ENCODE assay signal across 1 cellular context in the genomic region with DNA sequence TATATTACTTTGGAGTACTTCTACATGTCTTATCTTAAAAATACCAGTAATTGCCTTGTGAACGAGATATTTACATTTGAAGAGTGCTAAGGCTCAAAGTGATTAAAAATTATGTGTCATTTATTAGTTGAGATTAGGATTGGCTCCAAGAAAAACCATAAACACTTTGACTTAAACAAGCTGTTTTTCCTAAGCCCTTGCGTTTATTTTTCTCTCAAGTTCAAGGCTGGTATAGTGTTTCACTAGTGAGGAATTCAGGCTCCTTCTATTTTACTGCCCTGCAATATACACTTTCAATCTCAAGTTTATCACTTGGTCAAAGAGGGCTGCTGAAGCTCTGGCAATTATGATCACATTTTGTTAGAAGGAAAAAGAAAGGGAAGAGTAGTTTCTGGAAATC.
A peak's percentile ranks its signal among the peaks of the same experiment; 100 is the strongest.
TF ChIP-seq lines count a peak whose summit lies in the region.

No MANE protein-coding gene starts in this region.

TF ChIP-seq in HEK293, 187 proteins besides CTCF, POLR2A, EP300 and RAD21 (continued from another document and continues in another):
- TF ChIP-seq, protein P1, sequence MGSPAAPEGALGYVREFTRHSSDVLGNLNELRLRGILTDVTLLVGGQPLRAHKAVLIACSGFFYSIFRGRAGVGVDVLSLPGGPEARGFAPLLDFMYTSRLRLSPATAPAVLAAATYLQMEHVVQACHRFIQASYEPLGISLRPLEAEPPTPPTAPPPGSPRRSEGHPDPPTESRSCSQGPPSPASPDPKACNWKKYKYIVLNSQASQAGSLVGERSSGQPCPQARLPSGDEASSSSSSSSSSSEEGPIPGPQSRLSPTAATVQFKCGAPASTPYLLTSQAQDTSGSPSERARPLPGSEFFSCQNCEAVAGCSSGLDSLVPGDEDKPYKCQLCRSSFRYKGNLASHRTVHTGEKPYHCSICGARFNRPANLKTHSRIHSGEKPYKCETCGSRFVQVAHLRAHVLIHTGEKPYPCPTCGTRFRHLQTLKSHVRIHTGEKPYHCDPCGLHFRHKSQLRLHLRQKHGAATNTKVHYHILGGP (tag by site-specific recombination; IDR thresholded peaks at IDR 0.05) = peak; percentile 16; the same call in 1 of the 2 replicates
- TF ChIP-seq ZNF23 (tag by site-specific recombination; IDR thresholded peaks at IDR 0.05; ENCODE audit: borderline replicate concordance) (no peak), ZNF747 (tag by site-specific recombination; IDR thresholded peaks at IDR 0.05) (no peak), ZNF48 (tag by site-specific recombination; IDR thresholded peaks at IDR 0.05) (no peak), ZNF174 (tag by site-specific recombination; IDR thresholded peaks at IDR 0.05) (no peak), ZNF433 (tag by site-specific recombination; IDR thresholded peaks at IDR 0.05; ENCODE audit: low read depth) (no peak), OSR2 (tag by site-specific recombination; IDR thresholded peaks at IDR 0.05) (peak; percentile 86), HOXA7 (CRISPR knock-in tag; IDR thresholded peaks at IDR 0.05; ENCODE audit: borderline replicate concordance) (no peak), ZNF394 (tag by site-specific recombination; IDR thresholded peaks at IDR 0.05; ENCODE audit: borderline replicate concordance) (no peak), PRDM1 (tag by site-specific recombination; IDR thresholded peaks at IDR 0.05) (no peak), ZNF391 (tag by site-specific recombination; IDR thresholded peaks at IDR 0.05; ENCODE audit: borderline replicate concordance, low read depth) (peak; percentile 35; the same call in 1 of the 2 replicates), KLF7 (tag by site-specific recombination; IDR thresholded peaks at IDR 0.05; ENCODE audit: borderline replicate concordance) (no peak), ZNF239 (tag by site-specific recombination; IDR thresholded peaks at IDR 0.05) (no peak), GLI2 (tag by site-specific recombination; IDR thresholded peaks at IDR 0.05; ENCODE audit: borderline replicate concordance, low read depth) (0 out of 2 replicates have a peak, but pooled peaks have one; percentile 10), ZNF514 (tag by site-specific recombination; IDR thresholded peaks at IDR 0.05) (no peak), ZNF548 (tag by site-specific recombination; IDR thresholded peaks at IDR 0.05) (no peak), ZFP3 (tag by site-specific recombination; IDR thresholded peaks at IDR 0.05; ENCODE audit: low read depth) (no peak), SCRT2 (tag by site-specific recombination; IDR thresholded peaks at IDR 0.05) (no peak), ZNF701 (tag by site-specific recombination; IDR thresholded peaks at IDR 0.05) (no peak), BCL11B (tag by site-specific recombination; IDR thresholded peaks at IDR 0.05; ENCODE audit: low read depth) (peak; percentile 46; the same call in 1 of the 2 replicates), KLF10 (tag by site-specific recombination; IDR thresholded peaks at IDR 0.05) (no peak), ZFP69B (tag by site-specific recombination; IDR thresholded peaks at IDR 0.05) (no peak), WT1 (tag by site-specific recombination; IDR thresholded peaks at IDR 0.05) (peak; percentile 80), ZNF843 (tag by site-specific recombination; IDR thresholded peaks at IDR 0.05) (peak; percentile 90), ZSCAN30 (tag by site-specific recombination; IDR thresholded peaks at IDR 0.05) (peak; percentile 64; the same call in 1 of the 2 replicates), BCL11A (tag by site-specific recombination; IDR thresholded peaks at IDR 0.05; ENCODE audit: low read depth) (peak; percentile 51; the same call in 1 of the 2 replicates), ZNF777 (tag by site-specific recombination; IDR thresholded peaks at IDR 0.05; ENCODE audit: borderline replicate concordance) (no peak), ZNF768 (tag by site-specific recombination; IDR thresholded peaks at IDR 0.05) (no peak), ZNF223 (tag by site-specific recombination; IDR thresholded peaks at IDR 0.05) (no peak), ZBTB20 (tag by site-specific recombination; IDR thresholded peaks at IDR 0.05) (no peak), ZNF311 (tag by site-specific recombination; IDR thresholded peaks at IDR 0.05; ENCODE audit: borderline replicate concordance) (no peak), ZNF2 (tag by site-specific recombination; IDR thresholded peaks at IDR 0.05) (no peak), ZNF677 (tag by site-specific recombination; IDR thresholded peaks at IDR 0.05) (0 out of 2 replicates have a peak, but pooled peaks have one; percentile 7)
- TF ChIP-seq, protein P2, sequence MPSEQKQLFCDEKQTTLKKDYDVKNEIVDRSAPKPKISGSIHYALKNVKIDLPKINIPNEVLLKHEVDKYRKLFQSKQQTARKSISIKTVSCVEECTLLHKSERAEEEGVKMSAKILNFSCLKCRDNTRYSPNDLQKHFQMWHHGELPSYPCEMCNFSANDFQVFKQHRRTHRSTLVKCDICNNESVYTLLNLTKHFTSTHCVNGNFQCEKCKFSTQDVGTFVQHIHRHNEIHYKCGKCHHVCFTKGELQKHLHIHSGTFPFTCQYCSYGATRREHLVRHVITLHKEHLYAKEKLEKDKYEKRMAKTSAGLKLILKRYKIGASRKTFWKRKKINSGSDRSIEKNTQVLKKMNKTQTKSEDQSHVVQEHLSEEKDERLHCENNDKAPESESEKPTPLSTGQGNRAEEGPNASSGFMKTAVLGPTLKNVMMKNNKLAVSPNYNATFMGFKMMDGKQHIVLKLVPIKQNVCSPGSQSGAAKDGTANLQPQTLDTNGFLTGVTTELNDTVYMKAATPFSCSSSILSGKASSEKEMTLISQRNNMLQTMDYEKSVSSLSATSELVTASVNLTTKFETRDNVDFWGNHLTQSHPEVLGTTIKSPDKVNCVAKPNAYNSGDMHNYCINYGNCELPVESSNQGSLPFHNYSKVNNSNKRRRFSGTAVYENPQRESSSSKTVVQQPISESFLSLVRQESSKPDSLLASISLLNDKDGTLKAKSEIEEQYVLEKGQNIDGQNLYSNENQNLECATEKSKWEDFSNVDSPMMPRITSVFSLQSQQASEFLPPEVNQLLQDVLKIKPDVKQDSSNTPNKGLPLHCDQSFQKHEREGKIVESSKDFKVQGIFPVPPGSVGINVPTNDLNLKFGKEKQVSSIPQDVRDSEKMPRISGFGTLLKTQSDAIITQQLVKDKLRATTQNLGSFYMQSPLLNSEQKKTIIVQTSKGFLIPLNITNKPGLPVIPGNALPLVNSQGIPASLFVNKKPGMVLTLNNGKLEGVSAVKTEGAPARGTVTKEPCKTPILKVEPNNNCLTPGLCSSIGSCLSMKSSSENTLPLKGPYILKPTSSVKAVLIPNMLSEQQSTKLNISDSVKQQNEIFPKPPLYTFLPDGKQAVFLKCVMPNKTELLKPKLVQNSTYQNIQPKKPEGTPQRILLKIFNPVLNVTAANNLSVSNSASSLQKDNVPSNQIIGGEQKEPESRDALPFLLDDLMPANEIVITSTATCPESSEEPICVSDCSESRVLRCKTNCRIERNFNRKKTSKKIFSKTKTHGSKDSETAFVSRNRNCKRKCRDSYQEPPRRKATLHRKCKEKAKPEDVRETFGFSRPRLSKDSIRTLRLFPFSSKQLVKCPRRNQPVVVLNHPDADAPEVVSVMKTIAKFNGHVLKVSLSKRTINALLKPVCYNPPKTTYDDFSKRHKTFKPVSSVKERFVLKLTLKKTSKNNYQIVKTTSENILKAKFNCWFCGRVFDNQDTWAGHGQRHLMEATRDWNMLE (tag by site-specific recombination; conservative IDR thresholded peaks at IDR 0.05; ENCODE audit: low read depth) = no peak
- TF ChIP-seq, protein P3, sequence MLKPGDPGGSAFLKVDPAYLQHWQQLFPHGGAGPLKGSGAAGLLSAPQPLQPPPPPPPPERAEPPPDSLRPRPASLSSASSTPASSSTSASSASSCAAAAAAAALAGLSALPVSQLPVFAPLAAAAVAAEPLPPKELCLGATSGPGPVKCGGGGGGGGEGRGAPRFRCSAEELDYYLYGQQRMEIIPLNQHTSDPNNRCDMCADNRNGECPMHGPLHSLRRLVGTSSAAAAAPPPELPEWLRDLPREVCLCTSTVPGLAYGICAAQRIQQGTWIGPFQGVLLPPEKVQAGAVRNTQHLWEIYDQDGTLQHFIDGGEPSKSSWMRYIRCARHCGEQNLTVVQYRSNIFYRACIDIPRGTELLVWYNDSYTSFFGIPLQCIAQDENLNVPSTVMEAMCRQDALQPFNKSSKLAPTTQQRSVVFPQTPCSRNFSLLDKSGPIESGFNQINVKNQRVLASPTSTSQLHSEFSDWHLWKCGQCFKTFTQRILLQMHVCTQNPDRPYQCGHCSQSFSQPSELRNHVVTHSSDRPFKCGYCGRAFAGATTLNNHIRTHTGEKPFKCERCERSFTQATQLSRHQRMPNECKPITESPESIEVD (tag by site-specific recombination; IDR thresholded peaks at IDR 0.05) = peak; percentile 79
- TF ChIP-seq, protein P4, sequence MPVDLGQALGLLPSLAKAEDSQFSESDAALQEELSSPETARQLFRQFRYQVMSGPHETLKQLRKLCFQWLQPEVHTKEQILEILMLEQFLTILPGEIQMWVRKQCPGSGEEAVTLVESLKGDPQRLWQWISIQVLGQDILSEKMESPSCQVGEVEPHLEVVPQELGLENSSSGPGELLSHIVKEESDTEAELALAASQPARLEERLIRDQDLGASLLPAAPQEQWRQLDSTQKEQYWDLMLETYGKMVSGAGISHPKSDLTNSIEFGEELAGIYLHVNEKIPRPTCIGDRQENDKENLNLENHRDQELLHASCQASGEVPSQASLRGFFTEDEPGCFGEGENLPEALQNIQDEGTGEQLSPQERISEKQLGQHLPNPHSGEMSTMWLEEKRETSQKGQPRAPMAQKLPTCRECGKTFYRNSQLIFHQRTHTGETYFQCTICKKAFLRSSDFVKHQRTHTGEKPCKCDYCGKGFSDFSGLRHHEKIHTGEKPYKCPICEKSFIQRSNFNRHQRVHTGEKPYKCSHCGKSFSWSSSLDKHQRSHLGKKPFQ (tag by site-specific recombination; IDR thresholded peaks at IDR 0.05) = no peak
- TF ChIP-seq, protein P5, sequence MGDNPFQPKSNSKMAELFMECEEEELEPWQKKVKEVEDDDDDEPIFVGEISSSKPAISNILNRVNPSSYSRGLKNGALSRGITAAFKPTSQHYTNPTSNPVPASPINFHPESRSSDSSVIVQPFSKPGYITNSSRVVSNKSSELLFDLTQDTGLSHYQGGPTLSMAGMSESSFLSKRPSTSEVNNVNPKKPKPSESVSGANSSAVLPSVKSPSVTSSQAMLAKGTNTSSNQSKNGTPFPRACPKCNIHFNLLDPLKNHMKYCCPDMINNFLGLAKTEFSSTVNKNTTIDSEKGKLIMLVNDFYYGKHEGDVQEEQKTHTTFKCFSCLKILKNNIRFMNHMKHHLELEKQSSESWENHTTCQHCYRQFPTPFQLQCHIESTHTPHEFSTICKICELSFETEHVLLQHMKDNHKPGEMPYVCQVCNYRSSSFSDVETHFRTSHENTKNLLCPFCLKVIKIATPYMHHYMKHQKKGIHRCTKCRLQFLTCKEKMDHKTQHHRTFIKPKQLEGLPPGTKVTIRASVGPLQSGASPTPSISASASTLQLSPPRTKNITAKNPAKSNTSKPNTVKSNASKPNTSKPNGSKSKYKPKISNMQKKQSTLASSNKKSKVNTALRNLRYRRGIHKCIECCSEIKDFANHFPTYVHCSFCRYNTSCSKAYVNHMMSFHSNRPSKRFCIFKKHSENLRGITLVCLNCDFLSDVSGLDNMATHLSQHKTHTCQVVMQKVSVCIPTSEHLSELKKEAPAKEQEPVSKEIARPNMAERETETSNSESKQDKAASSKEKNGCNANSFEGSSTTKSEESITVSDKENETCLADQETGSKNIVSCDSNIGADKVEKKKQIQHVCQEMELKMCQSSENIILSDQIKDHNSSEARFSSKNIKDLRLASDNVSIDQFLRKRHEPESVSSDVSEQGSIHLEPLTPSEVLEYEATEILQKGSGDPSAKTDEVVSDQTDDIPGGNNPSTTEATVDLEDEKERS (tag by site-specific recombination; IDR thresholded peaks at IDR 0.05) = no peak
- TF ChIP-seq, protein P6, sequence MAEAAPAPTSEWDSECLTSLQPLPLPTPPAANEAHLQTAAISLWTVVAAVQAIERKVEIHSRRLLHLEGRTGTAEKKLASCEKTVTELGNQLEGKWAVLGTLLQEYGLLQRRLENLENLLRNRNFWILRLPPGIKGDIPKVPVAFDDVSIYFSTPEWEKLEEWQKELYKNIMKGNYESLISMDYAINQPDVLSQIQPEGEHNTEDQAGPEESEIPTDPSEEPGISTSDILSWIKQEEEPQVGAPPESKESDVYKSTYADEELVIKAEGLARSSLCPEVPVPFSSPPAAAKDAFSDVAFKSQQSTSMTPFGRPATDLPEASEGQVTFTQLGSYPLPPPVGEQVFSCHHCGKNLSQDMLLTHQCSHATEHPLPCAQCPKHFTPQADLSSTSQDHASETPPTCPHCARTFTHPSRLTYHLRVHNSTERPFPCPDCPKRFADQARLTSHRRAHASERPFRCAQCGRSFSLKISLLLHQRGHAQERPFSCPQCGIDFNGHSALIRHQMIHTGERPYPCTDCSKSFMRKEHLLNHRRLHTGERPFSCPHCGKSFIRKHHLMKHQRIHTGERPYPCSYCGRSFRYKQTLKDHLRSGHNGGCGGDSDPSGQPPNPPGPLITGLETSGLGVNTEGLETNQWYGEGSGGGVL (tag by site-specific recombination; IDR thresholded peaks at IDR 0.05) = no peak
- TF ChIP-seq, protein P7, sequence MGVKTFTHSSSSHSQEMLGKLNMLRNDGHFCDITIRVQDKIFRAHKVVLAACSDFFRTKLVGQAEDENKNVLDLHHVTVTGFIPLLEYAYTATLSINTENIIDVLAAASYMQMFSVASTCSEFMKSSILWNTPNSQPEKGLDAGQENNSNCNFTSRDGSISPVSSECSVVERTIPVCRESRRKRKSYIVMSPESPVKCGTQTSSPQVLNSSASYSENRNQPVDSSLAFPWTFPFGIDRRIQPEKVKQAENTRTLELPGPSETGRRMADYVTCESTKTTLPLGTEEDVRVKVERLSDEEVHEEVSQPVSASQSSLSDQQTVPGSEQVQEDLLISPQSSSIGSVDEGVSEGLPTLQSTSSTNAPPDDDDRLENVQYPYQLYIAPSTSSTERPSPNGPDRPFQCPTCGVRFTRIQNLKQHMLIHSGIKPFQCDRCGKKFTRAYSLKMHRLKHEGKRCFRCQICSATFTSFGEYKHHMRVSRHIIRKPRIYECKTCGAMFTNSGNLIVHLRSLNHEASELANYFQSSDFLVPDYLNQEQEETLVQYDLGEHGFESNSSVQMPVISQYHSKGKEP (tag by site-specific recombination; IDR thresholded peaks at IDR 0.05) = peak; percentile 51
- TF ChIP-seq, protein P8, sequence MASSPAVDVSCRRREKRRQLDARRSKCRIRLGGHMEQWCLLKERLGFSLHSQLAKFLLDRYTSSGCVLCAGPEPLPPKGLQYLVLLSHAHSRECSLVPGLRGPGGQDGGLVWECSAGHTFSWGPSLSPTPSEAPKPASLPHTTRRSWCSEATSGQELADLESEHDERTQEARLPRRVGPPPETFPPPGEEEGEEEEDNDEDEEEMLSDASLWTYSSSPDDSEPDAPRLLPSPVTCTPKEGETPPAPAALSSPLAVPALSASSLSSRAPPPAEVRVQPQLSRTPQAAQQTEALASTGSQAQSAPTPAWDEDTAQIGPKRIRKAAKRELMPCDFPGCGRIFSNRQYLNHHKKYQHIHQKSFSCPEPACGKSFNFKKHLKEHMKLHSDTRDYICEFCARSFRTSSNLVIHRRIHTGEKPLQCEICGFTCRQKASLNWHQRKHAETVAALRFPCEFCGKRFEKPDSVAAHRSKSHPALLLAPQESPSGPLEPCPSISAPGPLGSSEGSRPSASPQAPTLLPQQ (tag by site-specific recombination; IDR thresholded peaks at IDR 0.05) = no peak
- TF ChIP-seq, protein P9, sequence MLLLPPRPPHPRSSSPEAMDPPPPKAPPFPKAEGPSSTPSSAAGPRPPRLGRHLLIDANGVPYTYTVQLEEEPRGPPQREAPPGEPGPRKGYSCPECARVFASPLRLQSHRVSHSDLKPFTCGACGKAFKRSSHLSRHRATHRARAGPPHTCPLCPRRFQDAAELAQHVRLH (tag by site-specific recombination; IDR thresholded peaks at IDR 0.05) = 0 out of 2 replicates have a peak, but pooled peaks have one; percentile 11
